Comparison of ENCODE assay signal across 10 cellular contexts in genomic region chr3:17747184-17747889, GRCh38. TPM values are rescaled to one million over a fixed set of nuclear protein-coding genes. Genes with fewer than 3 reads are reported as not detected.
DNase-seq lines count a peak whose midpoint lies in the region; ATAC-seq and TF ChIP-seq lines count a peak whose summit lies in the region.
"Had no signal": no experiment of that assay in that cellular context is flagged by ENCODE, and none has a peak within 500 bp of the region (broad histone marks: within the 10 kb centered on the region; RNA-seq: fewer than 3 reads in every experiment).

No MANE protein-coding gene starts in this region.

- no peaks in the 10 kb centered on the region for H3K27me3 Mint-ChIP-seq in activated B cell treated with CpG ODN at 0.5 μM for 24 hours
- no peaks in the 10 kb centered on the region for H3K27me3 Mint-ChIP-seq in osteocyte (ENCODE audit: unreplicated experiment)
- H3K27me3 Mint-ChIP-seq in glutamatergic neuron (ENCODE audit: unreplicated experiment): no peaks in the 10 kb centered on the region

- POLR2A ChIA-PET in activated B cell treated with CpG ODN at 0.5 μM for 24 hours (lab: Charles Lee): interaction anchor here (0.6 to 1.6 kb wide), 3 partner anchors 12 to 19 kb away, joined by 3 to 4 read pairs (median 3); no protein-coding TSS in a partner anchor

- H3K27ac Mint-ChIP-seq in activated B cell treated with CpG ODN at 0.5 μM for 24 hours: peak overlapping the region; percentile 90
- H3K27ac Mint-ChIP-seq in osteocyte (ENCODE audit: unreplicated experiment): no peak overlapping the region
- H3K27ac Mint-ChIP-seq in glutamatergic neuron (ENCODE audit: unreplicated experiment): no peak overlapping the region

- in situ Hi-C loops in GM13976 (cut with MboI; ENCODE audit: low sequenced_read_pairs, unreplicated experiment): no loop called here

- DNase-seq in GM13976 (ENCODE audit: low spot score) (peak; percentile 72), activated B cell treated with CpG ODN at 0.5 μM for 24 hours (no peak), coronary artery (ENCODE audit: low spot score) (no peak), osteocyte (ENCODE audit: extremely low spot score, unreplicated experiment) (no peak), SW 1271 (lab: John Stamatoyannopoulos, UW) (no peak), glutamatergic neuron (no peak)
- DNase-seq: DMS79; stimulated activated CD4-positive, alpha-beta T cell treated with anti-CD3 and anti-CD28 coated beads, Interleukin-12 subunit alpha, Interleukin-12 subunit beta, amount 100 ng/mL, for 4 hours had no signal

- H3K4me3 ChIP-seq in coronary artery: no peak overlapping the region

- H3K4me1 Mint-ChIP-seq in activated B cell treated with CpG ODN at 0.5 μM for 24 hours (peaks cover 38% of the 10 kb centered on the region), osteocyte (ENCODE audit: unreplicated experiment) (peaks cover 12% of the 10 kb centered on the region), glutamatergic neuron (ENCODE audit: low read depth, unreplicated experiment) (peaks cover 2% of the 10 kb centered on the region)

- ATAC-seq in GM21390 (IDR thresholded peaks at IDR 0.05; ENCODE audit: unreplicated experiment): peak; percentile 76
- ATAC-seq in HG03196 (IDR thresholded peaks at IDR 0.05; ENCODE audit: unreplicated experiment): peak; percentile 68
- ATAC-seq in activated B cell treated with CpG ODN at 0.5 μM for 24 hours (ENCODE audit: low read depth): peak; percentile 42

- intact Hi-C loops in activated B cell treated with CpG ODN at 0.5 μM for 24 hours (cut with micrococcal nuclease): loop anchor here (5.0 to 10.0 kb wide), 2 partner anchors 35 to 863 kb away; partner anchors contain the start of gene PLCL2

- TF ChIP-seq CTCF in GM13976 (IDR thresholded peaks at IDR 0.05; ENCODE audit: borderline replicate concordance, control extremely low read depth, extremely low read depth, insufficient read depth, missing control alignments): no peak
- TF ChIP-seq CTCF in activated B cell treated with CpG ODN at 0.5 μM for 24 hours (IDR thresholded peaks at IDR 0.05): no peak
- no peak for TF ChIP-seq CTCF in coronary artery (IDR thresholded peaks at IDR 0.05)
- no peak for TF ChIP-seq CTCF in osteocyte (IDR thresholded peaks at IDR 0.05)
- TF ChIP-seq CTCF in glutamatergic neuron (IDR thresholded peaks at IDR 0.05; ENCODE audit: partially characterized antibody, unreplicated experiment): no peak

- CTCF ChIA-PET in activated B cell treated with CpG ODN at 0.5 μM for 24 hours (lab: Charles Lee): interaction anchor here (0.8 to 1.3 kb wide), 2 partner anchors 94 to 102 kb away, joined by 5 read pairs; no protein-coding TSS in a partner anchor

- H3K27ac ChIP-seq in coronary artery: no peak overlapping the region

- H3K4me3 Mint-ChIP-seq in activated B cell treated with CpG ODN at 0.5 μM for 24 hours: peak overlapping the region; percentile 79
- H3K4me3 Mint-ChIP-seq in osteocyte (ENCODE audit: unreplicated experiment): no peak overlapping the region
- no peak overlapping the region for H3K4me3 Mint-ChIP-seq in glutamatergic neuron (ENCODE audit: unreplicated experiment)

- H3K36me3 Mint-ChIP-seq in activated B cell treated with CpG ODN at 0.5 μM for 24 hours (ENCODE audit: low read depth) (peaks cover 1% of the 10 kb centered on the region), osteocyte (ENCODE audit: unreplicated experiment) (no peaks in the 10 kb centered on the region), glutamatergic neuron (ENCODE audit: unreplicated experiment) (no peaks in the 10 kb centered on the region)

- H3K9me3 Mint-ChIP-seq in activated B cell treated with CpG ODN at 0.5 μM for 24 hours: no peaks in the 10 kb centered on the region
- H3K9me3 Mint-ChIP-seq in osteocyte (ENCODE audit: unreplicated experiment): no peaks in the 10 kb centered on the region
- peaks cover 5% of the 10 kb centered on the region for H3K9me3 Mint-ChIP-seq in glutamatergic neuron (ENCODE audit: unreplicated experiment)

RNA-seq across cellular contexts. Expression of gene TBC1D5, which starts 4.9 kb away (rescaled TPM):
- total RNA-seq in activated B cell treated with CpG ODN at 0.5 μM for 24 hours: 102 and 106 TPM in 2 replicates
- total RNA-seq in osteocyte: 63.9 and 69.2 TPM in 2 replicates
- 40.2 TPM for total RNA-seq in glutamatergic neuron (ENCODE audit: unreplicated experiment)
